8 cellular contexts compared by ENCODE assay signal in genomic region chr17:14297161-14297851, GRCh38. TPM values are rescaled to one million over a fixed set of nuclear protein-coding genes. Genes with fewer than 3 reads are reported as not detected.
DNase-seq lines count a peak whose midpoint lies in the region; ATAC-seq and TF ChIP-seq lines count a peak whose summit lies in the region.

No MANE protein-coding gene starts in this region.

- no peaks in the 10 kb centered on the region for H3K36me3 Mint-ChIP-seq in WTC11

- H3K27ac ChIP-seq in osteoblast (ENCODE audit: low read depth, low read length) = no peak overlapping the region

- H3K4me1 ChIP-seq in osteoblast (ENCODE audit: insufficient read depth, low read length) = peaks cover 11% of the 10 kb centered on the region

- POLR2A ChIA-PET in WTC11 (lab: Charles Lee) = interaction anchor here (1.3 to 1.8 kb wide), 2 partner anchors 12 to 34 kb away, joined by 3 to 6 read pairs; no protein-coding TSS in a partner anchor

- H3K9me3 ChIP-seq in osteoblast (ENCODE audit: low read depth, low read length) = no peaks in the 10 kb centered on the region

- H3K79me2 ChIP-seq in osteoblast (ENCODE audit: insufficient read depth, low read length) = peaks cover 14% of the 10 kb centered on the region

- TF ChIP-seq CTCF in WTC11 (IDR thresholded peaks at IDR 0.05) (no peak), fibroblast of mammary gland (conservative IDR thresholded peaks at IDR 0.05; ENCODE audit: control insufficient read depth, insufficient read depth, low read depth, low read length) (no peak), osteoblast (IDR thresholded peaks at IDR 0.05; ENCODE audit: extremely low read depth, low read depth, low read length) (peak; percentile 40)

- H3K4me3 Mint-ChIP-seq in WTC11 = peak overlapping the region; percentile 89

- H3K36me3 ChIP-seq in osteoblast (ENCODE audit: insufficient read depth, low read length) = no peaks in the 10 kb centered on the region

- H3K27me3 Mint-ChIP-seq in WTC11 (ENCODE audit: low read depth) = peaks cover 80% of the 10 kb centered on the region

- H3K27me3 ChIP-seq in osteoblast (ENCODE audit: insufficient read depth, low read length) = no peaks in the 10 kb centered on the region

- H2AFZ ChIP-seq in osteoblast (ENCODE audit: low read length) = peak overlapping the region; percentile 90

- DNase-seq in activated CD4-positive, CD25-positive, alpha-beta regulatory T cell treated with anti-CD3 and anti-CD28 coated beads, Interleukin-2, amount 50 U/mL, for 72 hours = peak; percentile 49
- no peak for DNase-seq in activated CD4-positive, CD25-positive, alpha-beta regulatory T cell (lab: John Stamatoyannopoulos, UW)
- DNase-seq in WTC11 (ENCODE audit: low spot score) (peak; percentile 77), fibroblast of mammary gland (ENCODE audit: low read depth) (peak; percentile 64), osteoblast (ENCODE audit: insufficient read length, low spot score, missing footprints) (peak; percentile 96), 8988T (no peak)

- peaks cover 3% of the 10 kb centered on the region for H4K20me1 ChIP-seq in osteoblast (ENCODE audit: insufficient read depth, low read length)

- ATAC-seq in WTC11 (peak; percentile 11), HG03565 (IDR thresholded peaks at IDR 0.05; ENCODE audit: unreplicated experiment) (no peak), HG03521 (IDR thresholded peaks at IDR 0.05; ENCODE audit: unreplicated experiment) (no peak)

- peaks cover 3% of the 10 kb centered on the region for H3K9me3 Mint-ChIP-seq in WTC11

- H3K4me3 ChIP-seq in fibroblast of mammary gland (ENCODE audit: control insufficient read depth, low read depth, low read length) (peak overlapping the region; percentile 51), osteoblast (ENCODE audit: insufficient read depth, low read length) (peak overlapping the region; percentile 75)

- no peak overlapping the region for H3K27ac Mint-ChIP-seq in WTC11

- peak overlapping the region; percentile 67 for H3K4me2 ChIP-seq in osteoblast (ENCODE audit: insufficient read depth, low read length)

- peaks cover 41% of the 10 kb centered on the region for H3K4me1 Mint-ChIP-seq in WTC11

- CTCF ChIA-PET in WTC11 (lab: Charles Lee) = interaction anchor here (0.5 to 3.5 kb wide), 17 partner anchors 11 to 1183 kb away, joined by 3 to 20 read pairs (median 4); no protein-coding TSS in a partner anchor

TF ChIP-seq in WTC11, 78 proteins besides CTCF, POLR2A, EP300 and RAD21 (continues in another document):
- TF ChIP-seq SMAD3 (CRISPR knock-in tag; IDR thresholded peaks at IDR 0.05; ENCODE audit: borderline replicate concordance) (no peak), ESRRA (CRISPR knock-in tag; IDR thresholded peaks at IDR 0.05; ENCODE audit: borderline replicate concordance) (no peak), MYBL2 (CRISPR knock-in tag; IDR thresholded peaks at IDR 0.05) (peak; percentile 69; the same call in 1 of the 2 replicates), TEAD4 (CRISPR knock-in tag; IDR thresholded peaks at IDR 0.05) (no peak), ZNF138 (CRISPR knock-in tag; conservative IDR thresholded peaks at IDR 0.05) (no peak), TCF7 (CRISPR knock-in tag; IDR thresholded peaks at IDR 0.05; ENCODE audit: low read depth) (no peak), E2F5 (CRISPR knock-in tag; IDR thresholded peaks at IDR 0.05) (peak; percentile 55; the same call in 1 of the 2 replicates), ATF1 (CRISPR knock-in tag; IDR thresholded peaks at IDR 0.05) (no peak), MXD4 (CRISPR knock-in tag; IDR thresholded peaks at IDR 0.05; ENCODE audit: borderline replicate concordance) (0 out of 2 replicates have a peak, but pooled peaks have one; percentile 63), ZNF232 (CRISPR knock-in tag; IDR thresholded peaks at IDR 0.05) (no peak), FOXP4 (CRISPR knock-in tag; IDR thresholded peaks at IDR 0.05) (no peak), ERG (CRISPR knock-in tag; IDR thresholded peaks at IDR 0.05) (no peak), ZNF396 (CRISPR knock-in tag; IDR thresholded peaks at IDR 0.05; ENCODE audit: borderline replicate concordance) (no peak), RELA (CRISPR knock-in tag; IDR thresholded peaks at IDR 0.05; ENCODE audit: borderline replicate concordance) (no peak)
- TF ChIP-seq, protein P1, sequence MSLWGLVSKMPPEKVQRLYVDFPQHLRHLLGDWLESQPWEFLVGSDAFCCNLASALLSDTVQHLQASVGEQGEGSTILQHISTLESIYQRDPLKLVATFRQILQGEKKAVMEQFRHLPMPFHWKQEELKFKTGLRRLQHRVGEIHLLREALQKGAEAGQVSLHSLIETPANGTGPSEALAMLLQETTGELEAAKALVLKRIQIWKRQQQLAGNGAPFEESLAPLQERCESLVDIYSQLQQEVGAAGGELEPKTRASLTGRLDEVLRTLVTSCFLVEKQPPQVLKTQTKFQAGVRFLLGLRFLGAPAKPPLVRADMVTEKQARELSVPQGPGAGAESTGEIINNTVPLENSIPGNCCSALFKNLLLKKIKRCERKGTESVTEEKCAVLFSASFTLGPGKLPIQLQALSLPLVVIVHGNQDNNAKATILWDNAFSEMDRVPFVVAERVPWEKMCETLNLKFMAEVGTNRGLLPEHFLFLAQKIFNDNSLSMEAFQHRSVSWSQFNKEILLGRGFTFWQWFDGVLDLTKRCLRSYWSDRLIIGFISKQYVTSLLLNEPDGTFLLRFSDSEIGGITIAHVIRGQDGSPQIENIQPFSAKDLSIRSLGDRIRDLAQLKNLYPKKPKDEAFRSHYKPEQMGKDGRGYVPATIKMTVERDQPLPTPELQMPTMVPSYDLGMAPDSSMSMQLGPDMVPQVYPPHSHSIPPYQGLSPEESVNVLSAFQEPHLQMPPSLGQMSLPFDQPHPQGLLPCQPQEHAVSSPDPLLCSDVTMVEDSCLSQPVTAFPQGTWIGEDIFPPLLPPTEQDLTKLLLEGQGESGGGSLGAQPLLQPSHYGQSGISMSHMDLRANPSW (CRISPR knock-in tag; conservative IDR thresholded peaks at IDR 0.05; ENCODE audit: low read depth) = 0 out of 2 replicates have a peak, but pooled peaks have one; percentile 25
- TF ChIP-seq, protein P2, sequence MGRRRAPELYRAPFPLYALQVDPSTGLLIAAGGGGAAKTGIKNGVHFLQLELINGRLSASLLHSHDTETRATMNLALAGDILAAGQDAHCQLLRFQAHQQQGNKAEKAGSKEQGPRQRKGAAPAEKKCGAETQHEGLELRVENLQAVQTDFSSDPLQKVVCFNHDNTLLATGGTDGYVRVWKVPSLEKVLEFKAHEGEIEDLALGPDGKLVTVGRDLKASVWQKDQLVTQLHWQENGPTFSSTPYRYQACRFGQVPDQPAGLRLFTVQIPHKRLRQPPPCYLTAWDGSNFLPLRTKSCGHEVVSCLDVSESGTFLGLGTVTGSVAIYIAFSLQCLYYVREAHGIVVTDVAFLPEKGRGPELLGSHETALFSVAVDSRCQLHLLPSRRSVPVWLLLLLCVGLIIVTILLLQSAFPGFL (CRISPR knock-in tag; IDR thresholded peaks at IDR 0.05; ENCODE audit: borderline replicate concordance) = no peak
- TF ChIP-seq, protein P3, sequence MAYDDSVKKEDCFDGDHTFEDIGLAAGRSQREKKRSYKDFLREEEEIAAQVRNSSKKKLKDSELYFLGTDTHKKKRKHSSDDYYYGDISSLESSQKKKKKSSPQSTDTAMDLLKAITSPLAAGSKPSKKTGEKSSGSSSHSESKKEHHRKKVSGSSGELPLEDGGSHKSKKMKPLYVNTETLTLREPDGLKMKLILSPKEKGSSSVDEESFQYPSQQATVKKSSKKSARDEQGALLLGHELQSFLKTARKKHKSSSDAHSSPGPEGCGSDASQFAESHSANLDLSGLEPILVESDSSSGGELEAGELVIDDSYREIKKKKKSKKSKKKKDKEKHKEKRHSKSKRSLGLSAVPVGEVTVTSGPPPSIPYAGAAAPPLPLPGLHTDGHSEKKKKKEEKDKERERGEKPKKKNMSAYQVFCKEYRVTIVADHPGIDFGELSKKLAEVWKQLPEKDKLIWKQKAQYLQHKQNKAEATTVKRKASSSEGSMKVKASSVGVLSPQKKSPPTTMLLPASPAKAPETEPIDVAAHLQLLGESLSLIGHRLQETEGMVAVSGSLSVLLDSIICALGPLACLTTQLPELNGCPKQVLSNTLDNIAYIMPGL (CRISPR knock-in tag; IDR thresholded peaks at IDR 0.05) = peak; percentile 98

RNA-seq across cellular contexts. Expression of gene HS3ST3B1, which starts 3.6 kb away (rescaled TPM):
- 12.3 to 22.3 TPM (median 13.1 TPM) in 3 replicates for total RNA-seq in WTC11 (2021)
- 9.4 and 13.4 TPM in 2 replicates for total RNA-seq in osteoblast

Comparison
In these comparisons a context has a peak if more than half of its experiments do, and no peak if none do; other contexts are left out.
1. DNase-seq: peak in activated CD4-positive, CD25-positive, alpha-beta regulatory T cell treated with anti-CD3 and anti-CD28 coated beads, Interleukin-2, amount 50 U/mL, for 72 hours (single experiment), WTC11 (single experiment), fibroblast of mammary gland (single experiment) and osteoblast (single experiment); none in activated CD4-positive, CD25-positive, alpha-beta regulatory T cell (0 of 4) and 8988T (single experiment).